ENCODE assay signal across 15 cellular contexts in genomic region chr11:1485504-1485885, GRCh38. TPM values are rescaled to one million over a fixed set of nuclear protein-coding genes. Genes with fewer than 3 reads are reported as not detected.
DNase-seq lines count a peak whose midpoint lies in the region; ATAC-seq and TF ChIP-seq lines count a peak whose summit lies in the region.
"Had no signal": no experiment of that assay in that cellular context is flagged by ENCODE, and none has a peak within 500 bp of the region (broad histone marks: within the 10 kb centered on the region; RNA-seq: fewer than 3 reads in every experiment).

No MANE protein-coding gene starts in this region.

- H3K4me3 ChIP-seq in esophagus muscularis mucosa (peak overlapping the region; percentile 38 to 61 (median 52)), neuronal stem cell (ENCODE audit: low read length in 2 of 2) (no peak overlapping the region), upper lobe of right lung (peak overlapping the region; percentile 29)
- no peak overlapping the region for H3K4me3 ChIP-seq in CD8-positive, alpha-beta T cell (ENCODE audit: low read depth, low read length)
- H3K4me3 ChIP-seq: pancreas had no signal

- H3K9me3 ChIP-seq in esophagus muscularis mucosa (no peaks in the 10 kb centered on the region), neuronal stem cell (replicated peaks in 1 of 2; ENCODE audit: control insufficient read depth in 2 of 2, insufficient read depth in 1 of 2, low read depth in 1 of 2, low read length in 2 of 2) (no peaks in the 10 kb centered on the region), upper lobe of right lung (no peaks in the 10 kb centered on the region)
- no peaks in the 10 kb centered on the region for H3K9me3 ChIP-seq in CD8-positive, alpha-beta T cell (ENCODE audit: low read length)
- H3K9me3 ChIP-seq: pancreas had no signal

- TF ChIP-seq POLR2A in esophagus muscularis mucosa (IDR thresholded peaks at IDR 0.05; ENCODE audit: low read depth): no peak

- no peak overlapping the region for H3K23ac ChIP-seq in neuronal stem cell (ENCODE audit: low read depth, low read length, poor library complexity)

- H2BK120ac ChIP-seq in neuronal stem cell (ENCODE audit: low read depth, low read length): peak overlapping the region; percentile 8

- no peak overlapping the region for H3K4me3 Mint-ChIP-seq in activated naive CD4-positive, alpha-beta T cell treated with anti-CD3 and anti-CD28 coated beads, Interleukin-2, amount 50 U/mL, for 24 hours
- no peak overlapping the region for H3K4me3 Mint-ChIP-seq in activated naive CD4-positive, alpha-beta T cell treated with anti-CD3 and anti-CD28 coated beads, Interleukin-2, amount 10 ng/mL, durations not matched to agents 7 days and 5 days
- no peak overlapping the region for H3K4me3 Mint-ChIP-seq in CD8-positive, alpha-beta T cell
- H3K4me3 Mint-ChIP-seq: dendritic cell treated with granulocyte-macrophage colony-stimulating factor and Interleukin-4, amounts not matched to agents 40 ng/mL and 50 ng/mL, for 4 days; WTC11 had no signal

- H3K79me1 ChIP-seq in neuronal stem cell (ENCODE audit: low read depth, low read length): peaks cover 24% of the 10 kb centered on the region

- H2AFZ ChIP-seq in neuronal stem cell (ENCODE audit: low read length): no peak overlapping the region

- no peak overlapping the region for H2BK5ac ChIP-seq in neuronal stem cell (ENCODE audit: low read length)

- intact Hi-C loops in esophagus muscularis mucosa (cut with DNase I): no loop called here
- intact Hi-C loops in upper lobe of right lung (cut with DNase I): no loop called here
- intact Hi-C loops in CD8-positive, alpha-beta T cell (cut with DNase I, micrococcal nuclease): no loop called here

- no peak overlapping the region for H3K4ac ChIP-seq in neuronal stem cell (ENCODE audit: low read length)

- no peak for TF ChIP-seq EP300 in esophagus muscularis mucosa (IDR thresholded peaks at IDR 0.05)

- peaks cover under 1 to 5% (median 3%) of the 10 kb centered on the region in 4 donors for H3K36me3 ChIP-seq in esophagus muscularis mucosa
- H3K36me3 ChIP-seq in neuronal stem cell (replicated peaks in 1 of 2; ENCODE audit: control insufficient read depth in 2 of 2, insufficient read depth in 2 of 2, low read length in 2 of 2): no peaks in the 10 kb centered on the region
- no peaks in the 10 kb centered on the region for H3K36me3 ChIP-seq in upper lobe of right lung
- no peaks in the 10 kb centered on the region for H3K36me3 ChIP-seq in CD8-positive, alpha-beta T cell (ENCODE audit: insufficient read depth, low read length)
- H3K36me3 ChIP-seq: pancreas had no signal

- H2BK12ac ChIP-seq in neuronal stem cell (ENCODE audit: low read length): no peak overlapping the region

- H3K4me2 ChIP-seq in neuronal stem cell (ENCODE audit: insufficient read depth, low read length, poor library complexity, severe bottlenecking): no peak overlapping the region

- H2AK5ac ChIP-seq in neuronal stem cell (ENCODE audit: low read depth, low read length): no peak overlapping the region

- no peak for TF ChIP-seq CTCF in esophagus muscularis mucosa (IDR thresholded peaks at IDR 0.05)
- TF ChIP-seq CTCF in upper lobe of right lung (IDR thresholded peaks at IDR 0.05): no peak
- no peak for TF ChIP-seq CTCF in CD8-positive, alpha-beta T cell (IDR thresholded peaks at IDR 0.05)

- H3K27ac ChIP-seq in esophagus muscularis mucosa (replicated peaks in 1 of 4) (peak overlapping the region; percentile 89 to 96 (median 92)), neuronal stem cell (replicated peaks; ENCODE audit: low read length) (no peak overlapping the region), upper lobe of right lung (peak overlapping the region; percentile 11)
- no peak overlapping the region for H3K27ac ChIP-seq in CD8-positive, alpha-beta T cell (ENCODE audit: low read depth, low read length)

- CTCF ChIA-PET in activated naive CD4-positive, alpha-beta T cell treated with anti-CD3 and anti-CD28 coated beads, Interleukin-2, amount 10 ng/mL, durations not matched to agents 7 days and 5 days (lab: Charles Lee): no interaction called here
- CTCF ChIA-PET in CD8-positive, alpha-beta T cell (lab: Charles Lee): no interaction called here

- H3K27me3 ChIP-seq in esophagus muscularis mucosa (no peaks in the 10 kb centered on the region), neuronal stem cell (ENCODE audit: control insufficient read depth in 3 of 3, insufficient read depth in 3 of 3, low read depth in 1 of 3, low read length in 3 of 3) (no peaks in the 10 kb centered on the region), upper lobe of right lung (no peaks in the 10 kb centered on the region)
- no peaks in the 10 kb centered on the region for H3K27me3 ChIP-seq in CD8-positive, alpha-beta T cell (ENCODE audit: insufficient read depth, low read length)
- H3K27me3 ChIP-seq: pancreas had no signal

- H3K4me1 ChIP-seq in esophagus muscularis mucosa (peaks cover 90 to 97% (median 93%) of the 10 kb centered on the region in 4 donors), neuronal stem cell (ENCODE audit: control insufficient read depth in 2 of 2, insufficient read depth in 1 of 2, low read depth in 1 of 2, low read length in 2 of 2) (peaks cover 4 to 11% of the 10 kb centered on the region in 2 donors), upper lobe of right lung (peaks cover 48% of the 10 kb centered on the region)
- H3K4me1 ChIP-seq in CD8-positive, alpha-beta T cell (ENCODE audit: insufficient read depth, low read length): peaks cover 41% of the 10 kb centered on the region

- POLR2A ChIA-PET in CD8-positive, alpha-beta T cell (lab: Charles Lee): no interaction called here

- peaks cover 1% of the 10 kb centered on the region for H3K36me3 Mint-ChIP-seq in activated naive CD4-positive, alpha-beta T cell treated with anti-CD3 and anti-CD28 coated beads, Interleukin-2, amount 50 U/mL, for 24 hours
- no peaks in the 10 kb centered on the region for H3K36me3 Mint-ChIP-seq in activated naive CD4-positive, alpha-beta T cell treated with anti-CD3 and anti-CD28 coated beads, Interleukin-2, amount 10 ng/mL, durations not matched to agents 7 days and 5 days
- H3K36me3 Mint-ChIP-seq in CD8-positive, alpha-beta T cell: peaks cover 9% of the 10 kb centered on the region
- H3K36me3 Mint-ChIP-seq: WTC11 had no signal

- no peak overlapping the region for H3K9ac ChIP-seq in neuronal stem cell (ENCODE audit: low read depth, low read length, poor library complexity)

- H2BK15ac ChIP-seq in neuronal stem cell (ENCODE audit: low read length): no peak overlapping the region

- no peak overlapping the region for H4K91ac ChIP-seq in neuronal stem cell (ENCODE audit: low read depth, low read length, poor library complexity)

- H3K18ac ChIP-seq in neuronal stem cell (ENCODE audit: low read length): no peak overlapping the region

- H3K14ac ChIP-seq in neuronal stem cell (ENCODE audit: low read length): peak overlapping the region; percentile 23

- DNase-seq in activated naive CD4-positive, alpha-beta T cell treated with anti-CD3 and anti-CD28 coated beads, Interleukin-2, amount 10 ng/mL, durations not matched to agents 7 days and 5 days: no peak
- no peak for DNase-seq in esophagus muscularis mucosa (ENCODE audit: extremely low spot score)
- no peak for DNase-seq in neuronal stem cell (ENCODE audit: low spot score)
- DNase-seq in upper lobe of right lung: peak; percentile 54
- no peak for DNase-seq in NCI-H2196 (lab: John Stamatoyannopoulos, UW; ENCODE audit: unreplicated experiment)
- no peak for DNase-seq in CD8-positive, alpha-beta T cell
- no peak for DNase-seq in NAMALWA (ENCODE audit: low spot score)
- DNase-seq: activated CD8-positive, alpha-beta memory T cell treated with anti-CD3 and anti-CD28 coated beads, Interleukin-2, amount 50 U/mL, for 4 hours; KG1; NCI-H1436 treated with DMSO at 0.1 percent for 48 hours; PC-3 had no signal

- no peak for ATAC-seq in upper lobe of right lung
- ATAC-seq in CD8-positive, alpha-beta T cell: no peak
- ATAC-seq: PC-3 had no signal

- WGBS in esophagus muscularis mucosa: 80% methylated on average over 7 of the region's 17 CpGs
- WGBS in neuronal stem cell (ENCODE audit: extremely low coverage in 2 of 2, insufficient read length in 2 of 2, insufficient replicate concordance in 1 of 2), 2 donors: no CpG with 5 or more reads among the region's 17 CpGs

- no peaks in the 10 kb centered on the region for H3K9me3 Mint-ChIP-seq in activated naive CD4-positive, alpha-beta T cell treated with anti-CD3 and anti-CD28 coated beads, Interleukin-2, amount 50 U/mL, for 24 hours
- no peaks in the 10 kb centered on the region for H3K9me3 Mint-ChIP-seq in activated naive CD4-positive, alpha-beta T cell treated with anti-CD3 and anti-CD28 coated beads, Interleukin-2, amount 10 ng/mL, durations not matched to agents 7 days and 5 days
- no peaks in the 10 kb centered on the region for H3K9me3 Mint-ChIP-seq in CD8-positive, alpha-beta T cell
- H3K9me3 Mint-ChIP-seq: dendritic cell treated with granulocyte-macrophage colony-stimulating factor and Interleukin-4, amounts not matched to agents 40 ng/mL and 50 ng/mL, for 4 days; WTC11 had no signal

- no peaks in the 10 kb centered on the region for H3K27me3 Mint-ChIP-seq in activated naive CD4-positive, alpha-beta T cell treated with anti-CD3 and anti-CD28 coated beads, Interleukin-2, amount 50 U/mL, for 24 hours
- H3K27me3 Mint-ChIP-seq in activated naive CD4-positive, alpha-beta T cell treated with anti-CD3 and anti-CD28 coated beads, Interleukin-2, amount 10 ng/mL, durations not matched to agents 7 days and 5 days: no peaks in the 10 kb centered on the region
- no peaks in the 10 kb centered on the region for H3K27me3 Mint-ChIP-seq in CD8-positive, alpha-beta T cell (ENCODE audit: low read depth)
- H3K27me3 Mint-ChIP-seq: dendritic cell treated with granulocyte-macrophage colony-stimulating factor and Interleukin-4, amounts not matched to agents 40 ng/mL and 50 ng/mL, for 4 days had no signal

- H3K27ac Mint-ChIP-seq in activated naive CD4-positive, alpha-beta T cell treated with anti-CD3 and anti-CD28 coated beads, Interleukin-2, amount 50 U/mL, for 24 hours: peak overlapping the region; percentile 74
- H3K27ac Mint-ChIP-seq in activated naive CD4-positive, alpha-beta T cell treated with anti-CD3 and anti-CD28 coated beads, Interleukin-2, amount 10 ng/mL, durations not matched to agents 7 days and 5 days: no peak overlapping the region
- H3K27ac Mint-ChIP-seq in CD8-positive, alpha-beta T cell: no peak overlapping the region
- H3K27ac Mint-ChIP-seq: dendritic cell treated with granulocyte-macrophage colony-stimulating factor and Interleukin-4, amounts not matched to agents 40 ng/mL and 50 ng/mL, for 4 days had no signal

- peaks cover 24% of the 10 kb centered on the region for H3K4me1 Mint-ChIP-seq in activated naive CD4-positive, alpha-beta T cell treated with anti-CD3 and anti-CD28 coated beads, Interleukin-2, amount 50 U/mL, for 24 hours
- H3K4me1 Mint-ChIP-seq in activated naive CD4-positive, alpha-beta T cell treated with anti-CD3 and anti-CD28 coated beads, Interleukin-2, amount 10 ng/mL, durations not matched to agents 7 days and 5 days: no peaks in the 10 kb centered on the region
- peaks cover 34% of the 10 kb centered on the region for H3K4me1 Mint-ChIP-seq in CD8-positive, alpha-beta T cell (ENCODE audit: low read depth)

- no peak overlapping the region for H4K8ac ChIP-seq in neuronal stem cell (ENCODE audit: low read depth, low read length)

RNA-seq across cellular contexts. Expression of gene MOB2, which starts 1.1 kb away (rescaled TPM):
- total RNA-seq in esophagus muscularis mucosa: 100 to 1,000 TPM in 2 of 4 donors, 10 to 100 TPM in 2; 66.6 to 115 (median 89.5) TPM
- polyA plus RNA-seq in neuronal stem cell (2013, experiment 1 of 2): 11.1 TPM
- polyA plus RNA-seq in neuronal stem cell (2013, experiment 2 of 2): 11.5 TPM
- total RNA-seq in upper lobe of right lung: 58.9 TPM
- 10 to 100 TPM; 33.2 to 37.3 TPM for total RNA-seq in CD8-positive, alpha-beta T cell

Comparison
In these comparisons a context has a peak if more than half of its experiments do, and no peak if none do; other contexts are left out.
1. H3K27ac ChIP-seq: peak in esophagus muscularis mucosa (4 of 4) and upper lobe of right lung (single experiment); none in neuronal stem cell (single experiment) and CD8-positive, alpha-beta T cell (single experiment).
2. H3K4me3 ChIP-seq: peak in esophagus muscularis mucosa (4 of 4) and upper lobe of right lung (single experiment); none in neuronal stem cell (0 of 2) and CD8-positive, alpha-beta T cell (single experiment).